Comparison of ENCODE assay signal across 8 cellular contexts in the genomic region with DNA sequence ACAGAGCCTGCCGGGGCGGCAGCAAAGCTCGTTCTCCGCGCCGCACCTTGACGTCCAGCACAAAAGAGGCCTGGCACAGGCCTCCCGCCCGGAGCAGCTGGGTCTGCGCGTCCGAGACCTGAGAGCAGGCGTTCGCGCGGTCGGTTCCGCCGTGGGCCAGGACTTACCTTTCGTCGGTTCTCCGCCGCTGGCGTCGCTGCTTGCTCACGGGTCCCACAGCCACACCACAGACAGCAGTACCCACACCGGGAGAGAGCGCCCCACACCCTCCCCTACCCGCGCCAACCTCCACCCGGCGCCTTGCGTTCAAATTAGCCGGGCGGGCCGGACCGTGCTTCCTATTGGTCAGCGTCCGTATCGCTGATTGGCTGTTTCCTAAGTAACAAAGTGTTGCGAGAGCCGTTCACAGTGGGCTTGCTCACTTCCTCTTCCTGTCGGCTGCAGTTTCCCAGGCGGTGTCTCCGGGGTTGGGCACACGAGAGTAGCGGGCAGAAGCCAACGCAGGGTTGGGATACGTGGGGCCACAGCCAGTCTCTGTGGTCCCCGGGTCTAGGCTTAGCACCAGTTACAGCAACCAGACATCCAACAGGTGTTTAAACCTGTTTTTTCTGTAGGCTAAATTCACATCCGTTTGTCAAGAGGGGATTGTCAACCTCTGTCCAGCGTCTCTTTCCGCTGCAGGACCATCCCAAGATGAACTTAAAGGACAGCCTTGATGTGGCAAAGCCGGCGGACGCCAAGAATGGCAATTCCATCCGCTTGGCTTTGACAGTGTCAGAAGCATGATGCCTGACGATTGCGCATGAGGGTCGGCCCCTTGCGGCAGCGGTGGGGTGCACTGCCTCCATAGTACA. TPM values are rescaled to one million over a fixed set of nuclear protein-coding genes. Genes with fewer than 3 reads are reported as not detected.
DNase-seq lines count a peak whose midpoint lies in the region; ATAC-seq lines count a peak whose summit lies in the region.

Gene KIF18B (minus strand): TSS at position 313 of the 854 bp plus-strand sequence. CDS start 11,429 bp downstream, outside the sequence.

- H3K4me3 ChIP-seq in HUES48 (ENCODE audit: low read depth, low read length), result peak within 1 kb of the TSS; percentile 87
- peak within 1 kb of the TSS; percentile 93 for H3K4me3 ChIP-seq in NT2/D1 (ENCODE audit: insufficient read length, low read depth)
- H3K4me3 ChIP-seq in endocrine pancreas (ENCODE audit: control insufficient read depth, insufficient read depth, low read length), result peak within 1 kb of the TSS; percentile 63

- peak within 1 kb of the TSS; percentile 80 for H3K9ac ChIP-seq in HUES48 (ENCODE audit: low read depth, low read length)
- H3K9ac ChIP-seq in NT2/D1 (ENCODE audit: insufficient read length, low read depth), result peak within 1 kb of the TSS; percentile 96
- peak within 1 kb of the TSS; percentile 5 for H3K9ac ChIP-seq in endocrine pancreas (ENCODE audit: control insufficient read depth, insufficient read depth, low read length)

- H3K27ac ChIP-seq in HUES48 (ENCODE audit: low read depth, low read length), result peak within 1 kb of the TSS; percentile 85

- H3K36me3 ChIP-seq in HUES48 (ENCODE audit: control insufficient read depth, insufficient read depth, low read length) (peaks cover 26% of the 10 kb centered on the region), NT2/D1 (ENCODE audit: insufficient read depth, insufficient read length, low read length) (peaks cover 34% of the 10 kb centered on the region), endocrine pancreas (ENCODE audit: control insufficient read depth, insufficient read depth, low read length) (no peaks in the 10 kb centered on the region)

- DNase-seq in Caki2 (ENCODE audit: low read depth) (peak; percentile 93), NT2/D1 (ENCODE audit: low read depth, low spot score) (peak; percentile 89), mesenteric fat pad (ENCODE audit: low spot score) (peak; percentile 94)
- DNase-seq in activated CD8-positive, alpha-beta memory T cell treated with anti-CD3 and anti-CD28 coated beads for 48 hours (ENCODE audit: low read depth in 2 of 3, low spot score in 2 of 3), result peak; percentile 75 to 89 (median 81)
- DNase-seq in stimulated activated CD8-positive, alpha-beta memory T cell treated with anti-CD3 and anti-CD28 coated beads, Interleukin-15, amount 100 ng/mL, for 1 hour (ENCODE audit: low read depth), result peak; percentile 76

- in situ Hi-C loops in Caki2 (cut with HindIII; ENCODE audit: low pct_unique_long_range_greater_than_20kb, low sequenced_read_pairs), result no loop called here

- H3K4me1 ChIP-seq in HUES48 (ENCODE audit: control insufficient read depth, insufficient read depth, low read length) (0 out of 2 replicates have a peak, but pooled peaks cover 2% of the 10 kb centered on the region), NT2/D1 (ENCODE audit: insufficient read depth, insufficient read length) (no peaks in the 10 kb centered on the region), endocrine pancreas (ENCODE audit: control insufficient read depth, insufficient read depth, low read length) (no peaks in the 10 kb centered on the region)

- H3K9me3 ChIP-seq in HUES48 (ENCODE audit: control insufficient read depth, insufficient read depth, low read length), result no peaks in the 10 kb centered on the region
- no peaks in the 10 kb centered on the region for H3K9me3 ChIP-seq in NT2/D1 (ENCODE audit: insufficient read depth, low read length)
- H3K9me3 ChIP-seq in endocrine pancreas (ENCODE audit: control insufficient read depth, low read length), result no peaks in the 10 kb centered on the region

- H3K27me3 ChIP-seq in HUES48 (ENCODE audit: control insufficient read depth, insufficient read depth, low read length), result no peaks in the 10 kb centered on the region
- H3K27me3 ChIP-seq in NT2/D1 (ENCODE audit: insufficient read depth, insufficient read length), result peaks cover 10% of the 10 kb centered on the region
- no peaks in the 10 kb centered on the region for H3K27me3 ChIP-seq in endocrine pancreas (ENCODE audit: control insufficient read depth, insufficient read depth, low read length)

- ATAC-seq in GM21367 (IDR thresholded peaks at IDR 0.05; ENCODE audit: unreplicated experiment), result peak; percentile 72

RNA-seq across cellular contexts. Expression of gene KIF18B, which starts in this region (rescaled TPM):
- total RNA-seq in Caki2 (2014; rRNA removed; shearing (Covaris generic); ENCODE audit: low replicate concordance), result 21.2 and 21.7 TPM in 2 replicates
- not detected for total RNA-seq in mesenteric fat pad

Comparison
In these comparisons a context has a peak if more than half of its experiments do, and no peak if none do; other contexts are left out.
1. Peak in every context shown above with its lines: DNase-seq, ATAC-seq, H3K4me3 ChIP-seq and H3K27ac ChIP-seq.
2. RNA of gene KIF18B (total RNA-seq): 21.2 to 21.7 TPM in Caki2; not detected in mesenteric fat pad (single experiment); every median in the first group is over 10 times any median in the second.
3. Peak in DNase-seq in mesenteric fat pad; RNA of the gene not detected or under 1 TPM.
4. H3K9ac ChIP-seq: peak in every context shown above with its lines; median percentile 96 in NT2/D1; 80 in HUES48; 5 in endocrine pancreas.